Comparison of ENCODE assay signal across 11 cellular contexts in genomic region chr2:68468801-68469200, GRCh38. TPM values are rescaled to one million over a fixed set of nuclear protein-coding genes. Genes with fewer than 3 reads are reported as not detected.
DNase-seq lines count a peak whose midpoint lies in the region; ATAC-seq and TF ChIP-seq lines count a peak whose summit lies in the region.
"Had no signal": no experiment of that assay in that cellular context is flagged by ENCODE, and none has a peak within 500 bp of the region (broad histone marks: within the 10 kb centered on the region; RNA-seq: fewer than 3 reads in every experiment).

No MANE protein-coding gene starts in this region.

- H3F3A ChIP-seq in GM23338 (replicated peaks; ENCODE audit: low read depth), result no peaks in the 10 kb centered on the region

- intact Hi-C loops in CD4-positive, alpha-beta T cell (cut with DNase I, micrococcal nuclease), result loop anchor here (5.0 kb wide), 4 partner anchors 48 to 284 kb away; no protein-coding TSS in a partner anchor

- no peaks in the 10 kb centered on the region for H3K9me2 ChIP-seq in GM23338 (ENCODE audit: insufficient read depth)

- H3K4me2 ChIP-seq in GM23338, result peak overlapping the region; percentile 78

- H3K36me3 ChIP-seq in GM23338 (ENCODE audit: insufficient read depth), result no peaks in the 10 kb centered on the region
- no peaks in the 10 kb centered on the region for H3K36me3 ChIP-seq in H7 (replicated peaks; ENCODE audit: control insufficient read depth, insufficient read depth, low read length)
- H3K36me3 ChIP-seq: gastroesophageal sphincter had no signal

- no peak for TF ChIP-seq CTCF in CD4-positive, alpha-beta T cell (IDR thresholded peaks at IDR 0.05)
- no peak for TF ChIP-seq CTCF in GM23338 (conservative IDR thresholded peaks at IDR 0.05; ENCODE audit: low read depth in 2 of 2)

- H3K9me3 Mint-ChIP-seq in CD4-positive, alpha-beta T cell, result no peaks in the 10 kb centered on the region
- H3K9me3 Mint-ChIP-seq in GM23338 (no peaks in the 10 kb centered on the region), naive B cell (no peaks in the 10 kb centered on the region)
- no peaks in the 10 kb centered on the region for H3K9me3 Mint-ChIP-seq in activated T-helper 17 cell treated with anti-CD3 and anti-CD28 coated beads, Interleukin-2, amount 50 U/mL, for 72 hours

- no peak overlapping the region for H2AFZ ChIP-seq in GM23338

- no peaks in the 10 kb centered on the region for H3K27me3 ChIP-seq in CD4-positive, alpha-beta T cell (ENCODE audit: control insufficient read depth, insufficient read depth, low read length)
- H3K27me3 ChIP-seq in GM23338 (ENCODE audit: insufficient read depth) (no peaks in the 10 kb centered on the region), H7 (ENCODE audit: control insufficient read depth, insufficient read depth, low read length) (no peaks in the 10 kb centered on the region)
- H3K27me3 ChIP-seq: gastroesophageal sphincter had no signal

- peaks cover 31% of the 10 kb centered on the region for H3K79me2 ChIP-seq in GM23338 (replicated peaks; ENCODE audit: insufficient read depth)

- H3K4me3 Mint-ChIP-seq in CD4-positive, alpha-beta T cell, result peak overlapping the region; percentile 95
- H3K4me3 Mint-ChIP-seq in GM23338, result peak overlapping the region; percentile 99; the same call in 2 of the 3 replicates
- H3K4me3 Mint-ChIP-seq in activated T-helper 17 cell treated with anti-CD3 and anti-CD28 coated beads, Interleukin-2, amount 50 U/mL, for 72 hours, result peak overlapping the region; percentile 99
- peak overlapping the region in 7 of 8 donors; percentile 0 to 98 (median 36) for H3K4me3 Mint-ChIP-seq in naive B cell

- POLR2A ChIA-PET in CD4-positive, alpha-beta T cell (lab: Charles Lee), result interaction anchor here (1.2 to 3.9 kb wide), 3 partner anchors 15 to 440 kb away, joined by 4 to 34 read pairs (median 27); no protein-coding TSS in a partner anchor

- peak overlapping the region; percentile 89 for H3K27ac Mint-ChIP-seq in CD4-positive, alpha-beta T cell
- no peak overlapping the region for H3K27ac Mint-ChIP-seq in GM23338
- H3K27ac Mint-ChIP-seq in activated T-helper 17 cell treated with anti-CD3 and anti-CD28 coated beads, Interleukin-2, amount 50 U/mL, for 72 hours, result no peak overlapping the region
- H3K27ac Mint-ChIP-seq in naive B cell, result peak overlapping the region in 4 of 6 donors; percentile 63 to 96 (median 72)

- DNase-seq in CD4-positive, alpha-beta T cell, result no peak
- no peak for DNase-seq in GM23338 (ENCODE audit: low spot score)
- DNase-seq in naive B cell, result no peak
- DNase-seq in H7, result no peak
- no peak for DNase-seq in T1000 (lab: John Stamatoyannopoulos, UW)
- DNase-seq in NCI-H2171 (lab: John Stamatoyannopoulos, UW), result no peak
- DNase-seq: KG1, mesendoderm, NCI-H510A treated with DMSO at 0.1 percent for 48 hours had no signal

- no peaks in the 10 kb centered on the region for H3K27me3 Mint-ChIP-seq in CD4-positive, alpha-beta T cell
- no peaks in the 10 kb centered on the region for H3K27me3 Mint-ChIP-seq in GM23338 (ENCODE audit: insufficient read depth, low read depth, poor library complexity)
- no peaks in the 10 kb centered on the region for H3K27me3 Mint-ChIP-seq in activated T-helper 17 cell treated with anti-CD3 and anti-CD28 coated beads, Interleukin-2, amount 50 U/mL, for 72 hours
- no peaks in the 10 kb centered on the region for H3K27me3 Mint-ChIP-seq in naive B cell

- H3K4me3 ChIP-seq in GM23338 (peak overlapping the region; percentile 90), H7 (ENCODE audit: insufficient read depth, low read depth, low read length) (no peak overlapping the region)

- CTCF ChIA-PET in CD4-positive, alpha-beta T cell (lab: Charles Lee), result interaction anchor here (0.9 to 1.0 kb wide), 2 partner anchors 19 to 475 kb away, joined by 3 read pairs; no protein-coding TSS in a partner anchor

- H3K4me1 ChIP-seq in GM23338 (ENCODE audit: insufficient read depth), result peaks cover 9% of the 10 kb centered on the region; the same call in 1 of the 2 replicates

- no peaks in the 10 kb centered on the region for H3K9me3 ChIP-seq in CD4-positive, alpha-beta T cell (ENCODE audit: control insufficient read depth, low read length)
- H3K9me3 ChIP-seq: gastroesophageal sphincter had no signal

- H4K20me1 ChIP-seq in GM23338 (replicated peaks; ENCODE audit: insufficient read depth), result peaks cover 4% of the 10 kb centered on the region; the same call in 1 of the 2 replicates

- H3K27ac ChIP-seq in CD4-positive, alpha-beta T cell (ENCODE audit: low read depth, low read length), result no peak overlapping the region
- no peak overlapping the region for H3K27ac ChIP-seq in GM23338 (ENCODE audit: low read depth)
- H3K27ac ChIP-seq: gastroesophageal sphincter had no signal

- peaks cover 39% of the 10 kb centered on the region for H3K4me1 Mint-ChIP-seq in CD4-positive, alpha-beta T cell (ENCODE audit: low read depth)
- H3K4me1 Mint-ChIP-seq in GM23338 (peaks cover 11% of the 10 kb centered on the region; the same call in 2 of the 3 replicates), naive B cell (peaks cover 10 to 30% (median 25%) of the 10 kb centered on the region in 3 donors)
- peaks cover 27% of the 10 kb centered on the region for H3K4me1 Mint-ChIP-seq in activated T-helper 17 cell treated with anti-CD3 and anti-CD28 coated beads, Interleukin-2, amount 50 U/mL, for 72 hours

- no peak for ATAC-seq in CD4-positive, alpha-beta T cell (ENCODE audit: poor library complexity)
- no peak for ATAC-seq in GM23338
- ATAC-seq in activated T-helper 17 cell treated with anti-CD3 and anti-CD28 coated beads, Interleukin-2, amount 50 U/mL, for 72 hours (replicated peaks), result no peak
- no peak for ATAC-seq in naive B cell (ENCODE audit: low read depth in 2 of 2)
- ATAC-seq: gastroesophageal sphincter had no signal

- H3K36me3 Mint-ChIP-seq in CD4-positive, alpha-beta T cell (ENCODE audit: low read depth), result peaks cover 4% of the 10 kb centered on the region
- H3K36me3 Mint-ChIP-seq in GM23338 (ENCODE audit: low read depth) (no peaks in the 10 kb centered on the region), naive B cell (no peaks in the 10 kb centered on the region)
- peaks cover 17% of the 10 kb centered on the region for H3K36me3 Mint-ChIP-seq in activated T-helper 17 cell treated with anti-CD3 and anti-CD28 coated beads, Interleukin-2, amount 50 U/mL, for 72 hours (ENCODE audit: low read depth)

RNA-seq across cellular contexts. Expression of gene APLF, which starts 1.4 kb away (rescaled TPM):
- 1 to 10 TPM; 4.1 to 4.3 TPM for total RNA-seq in CD4-positive, alpha-beta T cell
- 3.7 and 6.6 TPM in 2 replicates for total RNA-seq in GM23338 (2014; rRNA removed; shearing (Covaris generic))
- 2.4 and 3.0 TPM in 2 replicates for polyA plus RNA-seq in GM23338 (2016; fragmentation: Nextera tagmentation; extraction: Ambion mirVana)
- 1 to 10 TPM; 1.4 to 3.5 TPM for total RNA-seq in activated T-helper 17 cell treated with anti-CD3 and anti-CD28 coated beads, Interleukin-2, amount 50 U/mL, for 72 hours
- polyA plus RNA-seq in naive B cell (ENCODE audit: low read depth in 6 of 6), result 1 to 10 TPM in 5 of 6 donors, not detected in 1; 1.7 to 3.1 (median 2.8) TPM
- total RNA-seq in H7 (2014; rRNA removed; shearing (Covaris generic)), result 2.1 and 5.9 TPM in 2 replicates

RNA-seq across cellular contexts. Expression of gene FBXO48, which starts 1.7 kb away (rescaled TPM):
- under 1 TPM; 0.44 to 0.50 TPM for total RNA-seq in CD4-positive, alpha-beta T cell
- total RNA-seq in GM23338 (2014; rRNA removed; shearing (Covaris generic)), result 1.1 and 1.3 TPM in 2 replicates
- 0.96 and 1.3 TPM in 2 replicates for polyA plus RNA-seq in GM23338 (2016; fragmentation: Nextera tagmentation; extraction: Ambion mirVana)
- total RNA-seq in activated T-helper 17 cell treated with anti-CD3 and anti-CD28 coated beads, Interleukin-2, amount 50 U/mL, for 72 hours, result 1 to 10 TPM; 2.0 to 2.3 TPM
- under 1 TPM; 0.19 to 0.58 (median 0.42) TPM for polyA plus RNA-seq in naive B cell (ENCODE audit: low read depth in 6 of 6)
- total RNA-seq in H7 (2014; rRNA removed; shearing (Covaris generic)), result 0.52 and 1.00 TPM in 2 replicates

Comparison
In these comparisons a context has a peak if more than half of its experiments do, and no peak if none do; other contexts are left out.
1. H3K27ac Mint-ChIP-seq: peak in CD4-positive, alpha-beta T cell (single experiment) and naive B cell (4 of 6); none in GM23338 (single experiment) and activated T-helper 17 cell treated with anti-CD3 and anti-CD28 coated beads, Interleukin-2, amount 50 U/mL, for 72 hours (single experiment).
2. H3K4me3 Mint-ChIP-seq: peak in every context shown above with its lines; median percentile 99 in GM23338; 99 in activated T-helper 17 cell treated with anti-CD3 and anti-CD28 coated beads, Interleukin-2, amount 50 U/mL, for 72 hours; 95 in CD4-positive, alpha-beta T cell; 36 in naive B cell.